18 cellular contexts compared by ENCODE assay signal in genomic region chr3:29716213-29716612, GRCh38.
DNase-seq lines count a peak whose midpoint lies in the region; ATAC-seq, FAIRE-seq and TF ChIP-seq lines count a peak whose summit lies in the region.
"Had no signal": no experiment of that assay in that cellular context is flagged by ENCODE, and none has a peak within 500 bp of the region (broad histone marks: within the 10 kb centered on the region; RNA-seq: fewer than 3 reads in every experiment).

No MANE protein-coding gene starts in this region.

- H2BK15ac ChIP-seq in IMR-90 (ENCODE audit: low read depth, low read length), result no peak overlapping the region

- H3K27ac Mint-ChIP-seq in T-helper 2 cell treated with Interferon-gamma antibody and Interleukin-4, amounts not matched to agents 5 μg/mL and 100 μg/mL, for 36 hours, result no peak overlapping the region
- H3K27ac Mint-ChIP-seq: CD14-positive monocyte; CD4-positive, alpha-beta memory T cell; CD4-positive, CD25-positive, alpha-beta regulatory T cell; CD8-positive, alpha-beta memory T cell had no signal

- no peak overlapping the region for H4K91ac ChIP-seq in IMR-90 (ENCODE audit: insufficient read depth, low read depth, low read length)

- H3K4me1 ChIP-seq in HepG2 (ENCODE audit: insufficient read depth, low read length) (no peaks in the 10 kb centered on the region), right lobe of liver (no peaks in the 10 kb centered on the region), IMR-90 (ENCODE audit: control insufficient read depth, insufficient read depth, low read length) (peaks cover 2% of the 10 kb centered on the region; the same call in 1 of the 2 replicates)
- H3K4me1 ChIP-seq: BE2C, BLaER1 had no signal

- TF ChIP-seq EP300 in HepG2 (IDR thresholded peaks at IDR 0.05; ENCODE audit: low read depth in 2 of 2, low read length in 2 of 2) (no peak), HepG2 (CRISPR knock-in tag; IDR thresholded peaks at IDR 0.05; ENCODE audit: borderline replicate concordance) (no peak)

- H3K56ac ChIP-seq in IMR-90 (ENCODE audit: extremely low read depth, insufficient read depth, low read length), result no peak overlapping the region

- no peak overlapping the region for H3K14ac ChIP-seq in IMR-90 (replicated peaks; ENCODE audit: low read depth, low read length)

- H4K8ac ChIP-seq in IMR-90 (ENCODE audit: low read depth in 2 of 2, low read length in 2 of 2), result no peak overlapping the region

- DNase-seq in HepG2 (ENCODE audit: low spot score) (no peak), right lobe of liver (no peak), IMR-90 (no peak)
- DNase-seq in T-helper 2 cell treated with Interferon-gamma antibody and Interleukin-4, amounts not matched to agents 5 μg/mL and 100 μg/mL, for 36 hours (ENCODE audit: low spot score), result no peak
- DNase-seq: ACHN; BE2C; C1 segment of cervical spinal cord; CD4-positive, alpha-beta memory T cell; CD4-positive, CD25-positive, alpha-beta regulatory T cell; CD8-positive, alpha-beta memory T cell; DMS79 treated with DMSO at 0.1 percent for 48 hours; GF-D8 had no signal

- no peak overlapping the region for H3K18ac ChIP-seq in IMR-90 (ENCODE audit: low read depth, low read length)

- H2BK20ac ChIP-seq in IMR-90 (ENCODE audit: low read depth, low read length), result no peak overlapping the region

- peaks cover 3 to 9% of the 10 kb centered on the region in 2 experiments; a peak in 3 of 4 replicates for H3K79me1 ChIP-seq in IMR-90 (ENCODE audit: low read depth in 1 of 2, low read length in 2 of 2)

- H3K23ac ChIP-seq in IMR-90 (ENCODE audit: low read depth, low read length), result no peak overlapping the region

- 0% methylated on average over 2 of the region's 2 CpGs for WGBS in HepG2 (ENCODE audit: low lambda C conversion rate)
- 57% methylated on average over 2 of the region's 2 CpGs for WGBS in right lobe of liver (ENCODE audit: insufficient coverage, low coverage, low lambda C conversion rate, missing lambda C conversion rate)
- WGBS in IMR-90 (ENCODE audit: extremely low coverage in 2 of 2, insufficient read length in 1 of 2), 2 experiments, result no CpG with 5 or more reads among the region's 2 CpGs

- H3K27me3 Mint-ChIP-seq in T-helper 2 cell treated with Interferon-gamma antibody and Interleukin-4, amounts not matched to agents 5 μg/mL and 100 μg/mL, for 36 hours (ENCODE audit: low read depth), result no peaks in the 10 kb centered on the region
- H3K27me3 Mint-ChIP-seq: CD4-positive, alpha-beta memory T cell; CD4-positive, CD25-positive, alpha-beta regulatory T cell; CD8-positive, alpha-beta memory T cell had no signal

- H2AK9ac ChIP-seq in IMR-90 (replicated peaks; ENCODE audit: low read depth, low read length, poor library complexity), result no peak overlapping the region

- H3K36me3 ChIP-seq in HepG2 (replicated peaks in 1 of 2; ENCODE audit: control insufficient read depth in 1 of 2, insufficient read depth in 2 of 2, low read length in 2 of 2), result no peaks in the 10 kb centered on the region
- no peaks in the 10 kb centered on the region for H3K36me3 ChIP-seq in right lobe of liver
- no peaks in the 10 kb centered on the region for H3K36me3 ChIP-seq in IMR-90 (ENCODE audit: control insufficient read depth, insufficient read depth, low read length)
- H3K36me3 ChIP-seq: BE2C, BLaER1 had no signal

- no peaks in the 10 kb centered on the region for H3K9me1 ChIP-seq in IMR-90 (ENCODE audit: insufficient read depth, low read length)

- CTCF ChIA-PET in HepG2 (lab: Yijun Ruan, JAX; ENCODE audit: low intra/inter-chr PET ratio, low total read pairs) (no interaction called here), IMR-90 (lab: Yijun Ruan, JAX) (no interaction called here)

- no peaks in the 10 kb centered on the region for H3K36me3 Mint-ChIP-seq in T-helper 2 cell treated with Interferon-gamma antibody and Interleukin-4, amounts not matched to agents 5 μg/mL and 100 μg/mL, for 36 hours (ENCODE audit: low read depth)
- H3K36me3 Mint-ChIP-seq: CD14-positive monocyte; CD4-positive, alpha-beta memory T cell; CD8-positive, alpha-beta memory T cell had no signal

- TF ChIP-seq POLR2A in HepG2 (IDR thresholded peaks at IDR 0.05; ENCODE audit: insufficient read depth in 1 of 2, low read depth in 2 of 2, low read length in 2 of 2), result no peak
- TF ChIP-seq POLR2A in right lobe of liver (IDR thresholded peaks at IDR 0.05), result no peak
- no peak for TF ChIP-seq POLR2A in IMR-90 (IDR thresholded peaks at IDR 0.05; ENCODE audit: low read depth, low read length)

- no peaks in the 10 kb centered on the region for H3K4me1 Mint-ChIP-seq in T-helper 2 cell treated with Interferon-gamma antibody and Interleukin-4, amounts not matched to agents 5 μg/mL and 100 μg/mL, for 36 hours (ENCODE audit: low read depth)
- H3K4me1 Mint-ChIP-seq: CD14-positive monocyte; CD4-positive, alpha-beta memory T cell; CD4-positive, CD25-positive, alpha-beta regulatory T cell; CD8-positive, alpha-beta memory T cell had no signal

- in situ Hi-C loops in HepG2 (cut with HindIII; ENCODE audit: extremely low pct_ligation_motif_present, low pct_unique_long_range_greater_than_20kb) (no loop called here), IMR-90 (cut with MboI; ENCODE audit: low sequenced_read_pairs) (no loop called here)

- no peak overlapping the region for H3K4ac ChIP-seq in IMR-90 (ENCODE audit: low read depth, low read length)

- H2AK5ac ChIP-seq in IMR-90 (ENCODE audit: low read depth, low read length), result no peak overlapping the region

- TF ChIP-seq RAD21 in HepG2 (CRISPR knock-in tag; IDR thresholded peaks at IDR 0.05), result no peak
- TF ChIP-seq RAD21 in IMR-90 (IDR thresholded peaks at IDR 0.05; ENCODE audit: low read length), result no peak

- H3K4me2 ChIP-seq in HepG2 (ENCODE audit: low read depth, low read length) (no peak overlapping the region), IMR-90 (ENCODE audit: low read depth, low read length) (no peak overlapping the region)
- H3K4me2 ChIP-seq: BLaER1 had no signal

- H2AFZ ChIP-seq in HepG2 (ENCODE audit: low read length), result no peak overlapping the region
- H2AFZ ChIP-seq in IMR-90 (replicated peaks; ENCODE audit: low read length, poor library complexity), result no peak overlapping the region

- H4K20me1 ChIP-seq in HepG2 (ENCODE audit: insufficient read depth, low read length), result no peaks in the 10 kb centered on the region
- no peaks in the 10 kb centered on the region for H4K20me1 ChIP-seq in IMR-90 (ENCODE audit: insufficient read depth, low read length)
- H4K20me1 ChIP-seq: BLaER1 had no signal

- intact Hi-C loops in HepG2 (cut with micrococcal nuclease; ENCODE audit: unreplicated experiment), result no loop called here
- intact Hi-C loops in right lobe of liver (cut with DNase I), result no loop called here
- intact Hi-C loops in IMR-90 (cut with micrococcal nuclease), result no loop called here

- H3K9me3 ChIP-seq in HepG2 (ENCODE audit: low read length) (no peaks in the 10 kb centered on the region), right lobe of liver (no peaks in the 10 kb centered on the region), IMR-90 (ENCODE audit: control insufficient read depth, insufficient read depth, low read length) (no peaks in the 10 kb centered on the region)
- H3K9me3 ChIP-seq: BE2C, BLaER1 had no signal

- dilution Hi-C loops in IMR-90 (cut with HindIII; ENCODE audit: low sequenced_read_pairs, unreplicated experiment), result no loop called here

- TF ChIP-seq CTCF in HepG2 (CRISPR knock-in tag; IDR thresholded peaks at IDR 0.05) (no peak), right lobe of liver (IDR thresholded peaks at IDR 0.05) (no peak), IMR-90 (conservative IDR thresholded peaks at IDR 0.05; ENCODE audit: low read depth, low read length) (no peak)

- POLR2A ChIA-PET in HepG2 (lab: Yijun Ruan, JAX) (no interaction called here), IMR-90 (lab: Charles Lee; ENCODE audit: unreplicated experiment) (interaction anchor here (0.6 kb wide), 1 partner anchor 146 kb away, joined by 3 read pairs; no protein-coding TSS in a partner anchor)

- H3K9ac ChIP-seq in HepG2 (ENCODE audit: insufficient read depth, low read depth, low read length), result no peak overlapping the region
- H3K9ac ChIP-seq in IMR-90 (ENCODE audit: low read depth, low read length), result no peak overlapping the region
- H3K9ac ChIP-seq: BLaER1 had no signal

- ATAC-seq in HepG2 (no peak), right lobe of liver (no peak), IMR-90 (ENCODE audit: low read depth) (no peak), GM19324 (IDR thresholded peaks at IDR 0.05; ENCODE audit: low FRiP score, unreplicated experiment) (no peak)

- no peak overlapping the region for H3K27ac ChIP-seq in HepG2 (ENCODE audit: extremely low read length, insufficient read depth, low read length)
- H3K27ac ChIP-seq in right lobe of liver, result no peak overlapping the region
- no peak overlapping the region for H3K27ac ChIP-seq in IMR-90 (ENCODE audit: insufficient read depth, low read length)
- H3K27ac ChIP-seq: 22Rv1, BLaER1 had no signal

- H3K9me3 Mint-ChIP-seq in T-helper 2 cell treated with Interferon-gamma antibody and Interleukin-4, amounts not matched to agents 5 μg/mL and 100 μg/mL, for 36 hours, result no peaks in the 10 kb centered on the region
- H3K9me3 Mint-ChIP-seq: CD4-positive, alpha-beta memory T cell had no signal

- no peaks in the 10 kb centered on the region for H3K27me3 ChIP-seq in HepG2 (ENCODE audit: control insufficient read depth in 1 of 2, insufficient read depth in 2 of 2, low read length in 2 of 2)
- no peaks in the 10 kb centered on the region for H3K27me3 ChIP-seq in right lobe of liver
- no peaks in the 10 kb centered on the region for H3K27me3 ChIP-seq in IMR-90 (ENCODE audit: control insufficient read depth, insufficient read depth, low read length)
- H3K27me3 ChIP-seq: BE2C, BLaER1 had no signal

- BruUV-seq in HepG2 (replicated peaks; lab: Mats Ljungman, UMichigan) (no TSS peak), IMR-90 (replicated peaks; lab: Mats Ljungman, UMichigan) (no TSS peak)

- no peak overlapping the region for H2BK120ac ChIP-seq in IMR-90 (ENCODE audit: low read depth, low read length)

- H3K4me3 Mint-ChIP-seq in T-helper 2 cell treated with Interferon-gamma antibody and Interleukin-4, amounts not matched to agents 5 μg/mL and 100 μg/mL, for 36 hours, result no peak overlapping the region
- H3K4me3 Mint-ChIP-seq: CD14-positive monocyte; CD4-positive, alpha-beta memory T cell; CD4-positive, CD25-positive, alpha-beta regulatory T cell; CD8-positive, alpha-beta memory T cell had no signal

- H3K4me3 ChIP-seq in HepG2 (replicated peaks in 1 of 3; ENCODE audit: insufficient read depth in 1 of 3, low read depth in 2 of 3, low read length in 3 of 3), result no peak overlapping the region
- H3K4me3 ChIP-seq in right lobe of liver, result no peak overlapping the region
- H3K4me3 ChIP-seq in IMR-90 (ENCODE audit: insufficient read depth, low read depth, low read length), result no peak overlapping the region
- H3K4me3 ChIP-seq: BLaER1 had no signal

- no peak overlapping the region for H4K5ac ChIP-seq in IMR-90 (ENCODE audit: low read depth, low read length)

- FAIRE-seq in HepG2 (lab: Jason Lieb, UNC), result no peak
- FAIRE-seq: GM12891, GM19239 had no signal

- no peak overlapping the region for H2BK5ac ChIP-seq in IMR-90 (ENCODE audit: low read depth, low read length, poor library complexity, severe bottlenecking)

- no peaks in the 10 kb centered on the region for H3K79me2 ChIP-seq in HepG2 (ENCODE audit: insufficient read depth, low read length)

TF ChIP-seq in HepG2, 621 proteins besides CTCF, POLR2A, EP300 and RAD21 (continues in another document):
- no peak for TF ChIP-seq MTF1 (CRISPR knock-in tag; IDR thresholded peaks at IDR 0.05)

TF ChIP-seq in IMR-90, 13 proteins besides CTCF, POLR2A, EP300 and RAD21 (continues in another document):
- TF ChIP-seq NFE2L2 (IDR thresholded peaks at IDR 0.05; ENCODE audit: low read depth, low read length), result peak; percentile 56; the same call in 1 of the 2 replicates
